Comparison of ENCODE assay signal across 18 cellular contexts in genomic region chr1:85315789-85316188, GRCh38. TPM values are rescaled to one million over a fixed set of nuclear protein-coding genes. Genes with fewer than 3 reads are reported as not detected.
DNase-seq lines count a peak whose midpoint lies in the region; ATAC-seq and TF ChIP-seq lines count a peak whose summit lies in the region.
"Had no signal": no experiment of that assay in that cellular context is flagged by ENCODE, and none has a peak within 500 bp of the region (broad histone marks: within the 10 kb centered on the region; RNA-seq: fewer than 3 reads in every experiment).

No MANE protein-coding gene starts in this region.

- H3K9me3 Mint-ChIP-seq in HFFc6 = no peaks in the 10 kb centered on the region; the same call in 1 of the 2 replicates
- no peaks in the 10 kb centered on the region for H3K9me3 Mint-ChIP-seq in activated CD4-positive, alpha-beta T cell treated with anti-CD3 and anti-CD28 coated beads, Interleukin-2, amount 10 ng/mL, durations not matched to agents 24 days and 14 days
- H3K9me3 Mint-ChIP-seq: activated naive CD8-positive, alpha-beta T cell treated with anti-CD3 and anti-CD28 coated beads, Interleukin-2, amount 10 ng/mL, durations not matched to agents 7 days and 5 days; activated T-helper 2 cell treated with anti-CD3 and anti-CD28 coated beads, Interferon-gamma antibody, Interleukin-2, Interleukin-4, amounts not matched to agents 10 μg/mL and 5 μg/mL and 100 μg/mL, durations not matched to agents 14 hours and 24 hours and 36 hours; CD4-positive, alpha-beta T cell; neural crest cell had no signal

- H3K9me3 ChIP-seq in SK-N-SH (no peaks in the 10 kb centered on the region), neural cell (ENCODE audit: low read length) (no peaks in the 10 kb centered on the region), colonic mucosa (no peaks in the 10 kb centered on the region)

- 0 out of 2 replicates have a peak overlapping the region, but pooled peaks have one; percentile 12 for H3K4me2 ChIP-seq in SK-N-SH
- H3K4me2 ChIP-seq in neural cell (ENCODE audit: low read length) = peak overlapping the region; percentile 7

- H3K4me3 ChIP-seq in SK-N-SH (ENCODE audit: low read depth in 2 of 2, low read length in 1 of 2) = no peak overlapping the region
- no peak overlapping the region for H3K4me3 ChIP-seq in fibroblast of the aortic adventitia (ENCODE audit: low read depth, low read length)
- H3K4me3 ChIP-seq in neural cell (ENCODE audit: low read length) = peak overlapping the region; percentile 4
- H3K4me3 ChIP-seq in colonic mucosa = no peak overlapping the region
- H3K4me3 ChIP-seq: dorsolateral prefrontal cortex had no signal

- TF ChIP-seq CTCF in HFFc6 (IDR thresholded peaks at IDR 0.05) = no peak
- TF ChIP-seq CTCF in SK-N-SH (IDR thresholded peaks at IDR 0.05) = no peak
- TF ChIP-seq CTCF in fibroblast of the aortic adventitia (IDR thresholded peaks at IDR 0.05; ENCODE audit: insufficient read depth, low read length) = no peak
- no peak for TF ChIP-seq CTCF in neural cell (IDR thresholded peaks at IDR 0.05; ENCODE audit: poor library complexity, severe bottlenecking)
- TF ChIP-seq CTCF in omental fat pad (IDR thresholded peaks at IDR 0.05) = no peak
- no peak for TF ChIP-seq CTCF in colonic mucosa (IDR thresholded peaks at IDR 0.05)

- POLR2A ChIA-PET in SK-N-SH (lab: Yijun Ruan, JAX) = no interaction called here

- ATAC-seq in omental fat pad (ENCODE audit: low FRiP score) = no peak

- H3K36me3 ChIP-seq in SK-N-SH (replicated peaks in 1 of 2; ENCODE audit: control insufficient read depth in 1 of 2, insufficient read depth in 2 of 2, low read length in 1 of 2) (peaks cover 16 to 19% of the 10 kb centered on the region in 2 experiments), neural cell (ENCODE audit: insufficient read depth, low read length) (peaks cover 3% of the 10 kb centered on the region), colonic mucosa (no peaks in the 10 kb centered on the region)

- H3K9ac ChIP-seq in SK-N-SH (peak overlapping the region; percentile 66), neural cell (ENCODE audit: low read length) (no peak overlapping the region), colonic mucosa (ENCODE audit: low read depth in 2 of 2, low read length in 2 of 2) (no peak overlapping the region)

- H3K27ac ChIP-seq in SK-N-SH (ENCODE audit: low read depth in 2 of 2, low read length in 1 of 2) (peak overlapping the region; percentile 78 to 100), neural cell (ENCODE audit: low read length) (no peak overlapping the region), colonic mucosa (no peak overlapping the region)
- H3K27ac ChIP-seq: dorsolateral prefrontal cortex had no signal

- peaks cover 52% of the 10 kb centered on the region for H3K79me2 ChIP-seq in SK-N-SH (ENCODE audit: insufficient read depth)
- no peaks in the 10 kb centered on the region for H3K79me2 ChIP-seq in neural cell (replicated peaks; ENCODE audit: insufficient read depth, low read length)

- 77% methylated on average over 8 of the region's 8 CpGs for WGBS in SK-N-SH (ENCODE audit: low lambda C conversion rate)

- H3K4me1 ChIP-seq in SK-N-SH (ENCODE audit: control insufficient read depth in 1 of 2, insufficient read depth in 2 of 2, low read depth in 1 of 2, low read length in 1 of 2) (peaks cover 28 to 75% of the 10 kb centered on the region in 2 experiments), colonic mucosa (no peaks in the 10 kb centered on the region)

- H2AFZ ChIP-seq in SK-N-SH (ENCODE audit: low read depth) = no peak overlapping the region
- no peak overlapping the region for H2AFZ ChIP-seq in neural cell (ENCODE audit: low read depth, low read length)

- H3K4me1 Mint-ChIP-seq in HFFc6 (ENCODE audit: low read depth) = peaks cover 96% of the 10 kb centered on the region
- H3K4me1 Mint-ChIP-seq in activated CD4-positive, alpha-beta T cell treated with anti-CD3 and anti-CD28 coated beads, Interleukin-2, amount 10 ng/mL, durations not matched to agents 24 days and 14 days = peaks cover 6% of the 10 kb centered on the region
- H3K4me1 Mint-ChIP-seq: neural crest cell had no signal

- TF ChIP-seq EP300 in SK-N-SH (IDR thresholded peaks at IDR 0.05; ENCODE audit: borderline replicate concordance in 1 of 2, low read depth in 1 of 2, low read length in 1 of 2) (no peak), neural cell (conservative IDR thresholded peaks at IDR 0.05; ENCODE audit: poor library complexity, severe bottlenecking) (peak; percentile 84)

- no peaks in the 10 kb centered on the region for H4K20me1 ChIP-seq in SK-N-SH (ENCODE audit: insufficient read depth)
- H4K20me1 ChIP-seq in neural cell (ENCODE audit: insufficient read depth) = no peaks in the 10 kb centered on the region

- peaks cover 24% of the 10 kb centered on the region for H3K27me3 Mint-ChIP-seq in HFFc6 (ENCODE audit: insufficient read depth)
- peaks cover 72% of the 10 kb centered on the region for H3K27me3 Mint-ChIP-seq in activated CD4-positive, alpha-beta T cell treated with anti-CD3 and anti-CD28 coated beads, Interleukin-2, amount 10 ng/mL, durations not matched to agents 24 days and 14 days

- intact Hi-C loops in activated CD4-positive, alpha-beta T cell treated with anti-CD3 and anti-CD28 coated beads, Interleukin-2, amount 10 ng/mL, durations not matched to agents 24 days and 14 days (cut with micrococcal nuclease) = no loop called here
- intact Hi-C loops in colonic mucosa (cut with DNase I) = no loop called here

- no peaks in the 10 kb centered on the region for H3K9me2 ChIP-seq in SK-N-SH
- H3K9me2 ChIP-seq in neural cell (ENCODE audit: insufficient read depth, low read length) = no peaks in the 10 kb centered on the region

- TF ChIP-seq RAD21 in SK-N-SH (IDR thresholded peaks at IDR 0.05; ENCODE audit: low read length) (no peak), neural cell (conservative IDR thresholded peaks at IDR 0.05) (no peak)

- peak overlapping the region; percentile 93 for H3K27ac Mint-ChIP-seq in HFFc6
- no peak overlapping the region for H3K27ac Mint-ChIP-seq in activated CD4-positive, alpha-beta T cell treated with anti-CD3 and anti-CD28 coated beads, Interleukin-2, amount 10 ng/mL, durations not matched to agents 24 days and 14 days
- H3K27ac Mint-ChIP-seq: activated naive CD8-positive, alpha-beta T cell treated with anti-CD3 and anti-CD28 coated beads, Interleukin-2, amount 10 ng/mL, durations not matched to agents 7 days and 5 days; activated T-helper 2 cell treated with anti-CD3 and anti-CD28 coated beads, Interferon-gamma antibody, Interleukin-2, Interleukin-4, amounts not matched to agents 10 μg/mL and 5 μg/mL and 100 μg/mL, durations not matched to agents 14 hours and 24 hours and 36 hours; CD4-positive, alpha-beta T cell had no signal

- CTCF ChIA-PET in SK-N-SH (lab: Yijun Ruan, JAX) = interaction anchor here (1.0 to 2.4 kb wide), 3 partner anchors 8 to 377 kb away, joined by 5 to 14 read pairs (median 5); no protein-coding TSS in a partner anchor

- DNase-seq in HFFc6 = no peak
- no peak for DNase-seq in SK-N-SH
- peak; percentile 37 for DNase-seq in fibroblast of the aortic adventitia (ENCODE audit: low read depth)
- DNase-seq in activated CD4-positive, alpha-beta T cell treated with anti-CD3 and anti-CD28 coated beads, Interleukin-2, amount 10 ng/mL, durations not matched to agents 24 days and 14 days = no peak
- DNase-seq in omental fat pad (ENCODE audit: low spot score) = no peak
- DNase-seq in colonic mucosa = no peak
- no peak for DNase-seq in middle frontal gyrus (ENCODE audit: extremely low spot score, low spot score)
- DNase-seq: activated CD4-positive, alpha-beta T cell treated with anti-CD3 and anti-CD28 coated beads for 48 hours; activated naive CD8-positive, alpha-beta T cell treated with anti-CD3 and anti-CD28 coated beads, Interleukin-2, amount 10 ng/mL, durations not matched to agents 7 days and 5 days; CD4-positive, alpha-beta T cell; dorsolateral prefrontal cortex; kidney glomerular epithelial cell; MM.1S; NCI-H2029; stimulated activated CD4-positive, alpha-beta T cell treated with anti-CD3 and anti-CD28 coated beads, Interleukin-12 subunit alpha, Interleukin-12 subunit beta, amount 100 ng/mL, for 4 hours had no signal

- H3K27me3 ChIP-seq in SK-N-SH (ENCODE audit: insufficient read depth) (no peaks in the 10 kb centered on the region), neural cell (ENCODE audit: insufficient read depth, low read depth, low read length) (no peaks in the 10 kb centered on the region), colonic mucosa (no peaks in the 10 kb centered on the region)

- H3K4me3 Mint-ChIP-seq in HFFc6 = peak overlapping the region; percentile 51; the same call in 1 of the 2 replicates
- H3K4me3 Mint-ChIP-seq in activated CD4-positive, alpha-beta T cell treated with anti-CD3 and anti-CD28 coated beads, Interleukin-2, amount 10 ng/mL, durations not matched to agents 24 days and 14 days = no peak overlapping the region
- H3K4me3 Mint-ChIP-seq: activated naive CD8-positive, alpha-beta T cell treated with anti-CD3 and anti-CD28 coated beads, Interleukin-2, amount 10 ng/mL, durations not matched to agents 7 days and 5 days; CD4-positive, alpha-beta T cell; neural crest cell had no signal

- H3F3A ChIP-seq in SK-N-SH (replicated peaks; ENCODE audit: insufficient read depth) = peaks cover 74% of the 10 kb centered on the region
- H3F3A ChIP-seq in neural cell (ENCODE audit: insufficient read depth, low read length, poor library complexity, severe bottlenecking) = no peaks in the 10 kb centered on the region

- peaks cover 72% of the 10 kb centered on the region for H3K36me3 Mint-ChIP-seq in HFFc6 (ENCODE audit: low read depth)
- no peaks in the 10 kb centered on the region for H3K36me3 Mint-ChIP-seq in activated CD4-positive, alpha-beta T cell treated with anti-CD3 and anti-CD28 coated beads, Interleukin-2, amount 10 ng/mL, durations not matched to agents 24 days and 14 days (ENCODE audit: low read depth)
- H3K36me3 Mint-ChIP-seq: activated naive CD8-positive, alpha-beta T cell treated with anti-CD3 and anti-CD28 coated beads, Interleukin-2, amount 10 ng/mL, durations not matched to agents 7 days and 5 days had no signal

RNA-seq across cellular contexts. Expression of gene BCL10, which starts 39.4 kb away (rescaled TPM):
- total RNA-seq in HFFc6 (2021; fragmentation: NEBNext Ultra II Directional; extraction: Animal tissue kit (Norgen Biotek cat#: 25700)) = 10 to 100 TPM; 33.4 to 45.6 (median 39.2) TPM
- polyA plus RNA-seq in SK-N-SH (2012; rRNA removed) (5.8 and 6.6 TPM in 2 replicates), neural cell (17.3 and 18.9 TPM in 2 replicates)
- polyA plus RNA-seq in SK-N-SH (2012; cell fraction: cytosol; rRNA removed) = 7.2 and 8.0 TPM in 2 replicates
- polyA plus RNA-seq in SK-N-SH (2012; cell fraction: nucleus; rRNA removed) = 5.5 and 7.7 TPM in 2 replicates
- total RNA-seq in fibroblast of the aortic adventitia (ENCODE audit: low replicate concordance) (36.0 and 44.7 TPM in 2 replicates), omental fat pad (10 to 100 TPM; 13.9 to 21.6 (median 18.0) TPM), colonic mucosa (100 to 1,000 TPM in 1 of 2 donors, 10 to 100 TPM in 1; 80.7 to 167 TPM)
- polyA minus RNA-seq in neural cell = 43.6 and 44.3 TPM in 2 replicates
- 25.5 and 27.8 TPM in 2 replicates for total RNA-seq in activated CD4-positive, alpha-beta T cell treated with anti-CD3 and anti-CD28 coated beads, Interleukin-2, amount 10 ng/mL, durations not matched to agents 24 days and 14 days

RNA-seq across cellular contexts. Expression of gene C1orf52, which starts 56.3 kb away (rescaled TPM):
- total RNA-seq in HFFc6 (2021; fragmentation: NEBNext Ultra II Directional; extraction: Animal tissue kit (Norgen Biotek cat#: 25700)) = 10 to 100 TPM; 20.6 to 26.1 (median 22.7) TPM
- polyA plus RNA-seq in SK-N-SH (2012; rRNA removed) (23.4 and 24.3 TPM in 2 replicates), neural cell (94.6 and 103 TPM in 2 replicates)
- 19.1 and 20.8 TPM in 2 replicates for polyA plus RNA-seq in SK-N-SH (2012; cell fraction: cytosol; rRNA removed)
- 30.0 and 36.7 TPM in 2 replicates for polyA plus RNA-seq in SK-N-SH (2012; cell fraction: nucleus; rRNA removed)
- total RNA-seq in fibroblast of the aortic adventitia (ENCODE audit: low replicate concordance) (9.2 and 10.8 TPM in 2 replicates), omental fat pad (10 to 100 TPM; 12.0 to 15.8 (median 12.8) TPM), colonic mucosa (10 to 100 TPM; 11.3 to 19.9 TPM)
- 45.0 and 45.8 TPM in 2 replicates for polyA minus RNA-seq in neural cell
- 29.8 and 32.3 TPM in 2 replicates for total RNA-seq in activated CD4-positive, alpha-beta T cell treated with anti-CD3 and anti-CD28 coated beads, Interleukin-2, amount 10 ng/mL, durations not matched to agents 24 days and 14 days

Comparison
In these comparisons a context has a peak if more than half of its experiments do, and no peak if none do; other contexts are left out.
1. H3K27ac ChIP-seq: peak in SK-N-SH (2 of 2); none in neural cell (single experiment) and colonic mucosa (single experiment).